In genomic region chr5:138024117-138024516, GRCh38 we compare ENCODE assay signal across 20 cellular contexts.
DNase-seq lines count a peak whose midpoint lies in the region; TF ChIP-seq lines count a peak whose summit lies in the region.
"Had no signal": no experiment of that assay in that cellular context is flagged by ENCODE, and none has a peak within 500 bp of the region (broad histone marks: within the 10 kb centered on the region; RNA-seq: fewer than 3 reads in every experiment).

No MANE protein-coding gene starts in this region.

- H3K4me3 ChIP-seq in choroid plexus epithelial cell (ENCODE audit: low read depth, low read length), result no peak overlapping the region
- H3K4me3 ChIP-seq: BLaER1 treated with 17β-estradiol and CSF1 and Interleukin-3, amounts not matched to agents 10 nM and 100 nM; SJSA1 had no signal

- peaks cover 27% of the 10 kb centered on the region for H3K9me3 Mint-ChIP-seq in nephron progenitor cell
- H3K9me3 Mint-ChIP-seq: activated naive CD4-positive, alpha-beta T cell treated with anti-CD3 and anti-CD28 coated beads for 36 hours had no signal

- no peak overlapping the region for H3K4me3 Mint-ChIP-seq in nephron progenitor cell
- H3K4me3 Mint-ChIP-seq: activated naive CD4-positive, alpha-beta T cell treated with anti-CD3 and anti-CD28 coated beads for 36 hours had no signal

- no peaks in the 10 kb centered on the region for H3K27me3 Mint-ChIP-seq in nephron progenitor cell (ENCODE audit: low read depth, poor library complexity)

- DNase-seq in AG20443 (ENCODE audit: low spot score), result peak; percentile 8
- peak; percentile 64 for DNase-seq in EH (ENCODE audit: low read depth)
- peak; percentile 18 for DNase-seq in choroid plexus epithelial cell (ENCODE audit: low read depth)
- DNase-seq in nephron progenitor cell, result no peak
- DNase-seq in stimulated activated naive CD4-positive, alpha-beta T cell treated with Interleukin-2 at 50 U/mL for 16 hours (lab: John Stamatoyannopoulos, UW), result no peak
- no peak for DNase-seq in NK-92 (lab: John Stamatoyannopoulos, UW; ENCODE audit: unreplicated experiment)
- DNase-seq in Ammon's horn (ENCODE audit: low spot score), result no peak
- DNase-seq: activated CD4-positive, alpha-beta T cell treated with anti-CD3 and anti-CD28 coated beads for 1 hour; activated CD8-positive, alpha-beta memory T cell treated with anti-CD3 and anti-CD28 coated beads, Interleukin-2, amount 50 U/mL, for 4 hours; activated naive CD4-positive, alpha-beta T cell treated with anti-CD3 and anti-CD28 coated beads for 36 hours; dermis blood vessel endothelial cell; DMS153; erythroblast; glutamatergic neuron; GOT3; NCI-H1092; NCI-H526 treated with DMSO at 0.1 percent for 48 hours; T-helper 9 cell had no signal

- H3K27ac Mint-ChIP-seq in nephron progenitor cell, result peak overlapping the region; percentile 4
- H3K27ac Mint-ChIP-seq: activated naive CD4-positive, alpha-beta T cell treated with anti-CD3 and anti-CD28 coated beads for 36 hours had no signal

- H3K4me1 Mint-ChIP-seq in nephron progenitor cell, result peaks cover 17% of the 10 kb centered on the region

- TF ChIP-seq CTCF in choroid plexus epithelial cell (conservative IDR thresholded peaks at IDR 0.05; ENCODE audit: low read depth, low read length) (no peak), nephron progenitor cell (IDR thresholded peaks at IDR 0.05) (no peak)

- peaks cover 56% of the 10 kb centered on the region for H3K36me3 Mint-ChIP-seq in nephron progenitor cell (ENCODE audit: low read depth)

Comparison
In these comparisons a context has a peak if more than half of its experiments do, and no peak if none do; other contexts are left out.
1. DNase-seq: peak in AG20443 (single experiment), EH (single experiment) and choroid plexus epithelial cell (single experiment); none in nephron progenitor cell (single experiment), stimulated activated naive CD4-positive, alpha-beta T cell treated with Interleukin-2 at 50 U/mL for 16 hours (single experiment), NK-92 (single experiment) and Ammon's horn (single experiment).